ENCODE assay signal across 1 cellular context in the genomic region with DNA sequence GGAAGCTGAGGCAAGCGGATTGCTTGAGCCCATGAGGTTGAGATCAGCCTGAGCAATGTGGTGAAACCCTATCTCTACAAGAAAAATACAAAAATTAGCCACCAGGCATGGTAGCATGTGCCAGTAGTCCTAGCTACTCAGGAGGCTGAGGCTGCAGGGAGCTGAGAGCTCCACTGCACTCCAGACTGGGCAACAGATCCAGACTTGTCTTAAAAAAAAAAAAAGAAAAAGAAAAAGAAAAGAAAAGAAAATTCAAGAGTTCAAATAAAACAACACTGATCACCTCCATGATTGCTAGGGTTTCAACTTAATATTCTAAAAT.
TF ChIP-seq lines count a peak whose summit lies in the region.

No MANE protein-coding gene starts in this region.

TF ChIP-seq in SK-N-SH, 30 proteins besides CTCF, POLR2A, EP300 and RAD21 (continued from another document):
- TF ChIP-seq, protein P1, sequence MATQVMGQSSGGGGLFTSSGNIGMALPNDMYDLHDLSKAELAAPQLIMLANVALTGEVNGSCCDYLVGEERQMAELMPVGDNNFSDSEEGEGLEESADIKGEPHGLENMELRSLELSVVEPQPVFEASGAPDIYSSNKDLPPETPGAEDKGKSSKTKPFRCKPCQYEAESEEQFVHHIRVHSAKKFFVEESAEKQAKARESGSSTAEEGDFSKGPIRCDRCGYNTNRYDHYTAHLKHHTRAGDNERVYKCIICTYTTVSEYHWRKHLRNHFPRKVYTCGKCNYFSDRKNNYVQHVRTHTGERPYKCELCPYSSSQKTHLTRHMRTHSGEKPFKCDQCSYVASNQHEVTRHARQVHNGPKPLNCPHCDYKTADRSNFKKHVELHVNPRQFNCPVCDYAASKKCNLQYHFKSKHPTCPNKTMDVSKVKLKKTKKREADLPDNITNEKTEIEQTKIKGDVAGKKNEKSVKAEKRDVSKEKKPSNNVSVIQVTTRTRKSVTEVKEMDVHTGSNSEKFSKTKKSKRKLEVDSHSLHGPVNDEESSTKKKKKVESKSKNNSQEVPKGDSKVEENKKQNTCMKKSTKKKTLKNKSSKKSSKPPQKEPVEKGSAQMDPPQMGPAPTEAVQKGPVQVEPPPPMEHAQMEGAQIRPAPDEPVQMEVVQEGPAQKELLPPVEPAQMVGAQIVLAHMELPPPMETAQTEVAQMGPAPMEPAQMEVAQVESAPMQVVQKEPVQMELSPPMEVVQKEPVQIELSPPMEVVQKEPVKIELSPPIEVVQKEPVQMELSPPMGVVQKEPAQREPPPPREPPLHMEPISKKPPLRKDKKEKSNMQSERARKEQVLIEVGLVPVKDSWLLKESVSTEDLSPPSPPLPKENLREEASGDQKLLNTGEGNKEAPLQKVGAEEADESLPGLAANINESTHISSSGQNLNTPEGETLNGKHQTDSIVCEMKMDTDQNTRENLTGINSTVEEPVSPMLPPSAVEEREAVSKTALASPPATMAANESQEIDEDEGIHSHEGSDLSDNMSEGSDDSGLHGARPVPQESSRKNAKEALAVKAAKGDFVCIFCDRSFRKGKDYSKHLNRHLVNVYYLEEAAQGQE (IDR thresholded peaks at IDR 0.05; ENCODE audit: low read depth, low read length) = no peak
- TF ChIP-seq TCF12 (IDR thresholded peaks at IDR 0.05) (no peak), USF1 (IDR thresholded peaks at IDR 0.05; ENCODE audit: borderline replicate concordance, low read depth) (no peak), POLR2AphosphoS5 (IDR thresholded peaks at IDR 0.05; ENCODE audit: low read depth, low read length) (no peak), ZBTB33 (IDR thresholded peaks at IDR 0.05; ENCODE audit: borderline replicate concordance, low read depth) (no peak)
- TF ChIP-seq, protein P2, sequence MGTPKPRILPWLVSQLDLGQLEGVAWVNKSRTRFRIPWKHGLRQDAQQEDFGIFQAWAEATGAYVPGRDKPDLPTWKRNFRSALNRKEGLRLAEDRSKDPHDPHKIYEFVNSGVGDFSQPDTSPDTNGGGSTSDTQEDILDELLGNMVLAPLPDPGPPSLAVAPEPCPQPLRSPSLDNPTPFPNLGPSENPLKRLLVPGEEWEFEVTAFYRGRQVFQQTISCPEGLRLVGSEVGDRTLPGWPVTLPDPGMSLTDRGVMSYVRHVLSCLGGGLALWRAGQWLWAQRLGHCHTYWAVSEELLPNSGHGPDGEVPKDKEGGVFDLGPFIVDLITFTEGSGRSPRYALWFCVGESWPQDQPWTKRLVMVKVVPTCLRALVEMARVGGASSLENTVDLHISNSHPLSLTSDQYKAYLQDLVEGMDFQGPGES (IDR thresholded peaks at IDR 0.05; ENCODE audit: low read depth, low read length) = no peak
